ENCODE assay signal across 1 cellular context in the genomic region with DNA sequence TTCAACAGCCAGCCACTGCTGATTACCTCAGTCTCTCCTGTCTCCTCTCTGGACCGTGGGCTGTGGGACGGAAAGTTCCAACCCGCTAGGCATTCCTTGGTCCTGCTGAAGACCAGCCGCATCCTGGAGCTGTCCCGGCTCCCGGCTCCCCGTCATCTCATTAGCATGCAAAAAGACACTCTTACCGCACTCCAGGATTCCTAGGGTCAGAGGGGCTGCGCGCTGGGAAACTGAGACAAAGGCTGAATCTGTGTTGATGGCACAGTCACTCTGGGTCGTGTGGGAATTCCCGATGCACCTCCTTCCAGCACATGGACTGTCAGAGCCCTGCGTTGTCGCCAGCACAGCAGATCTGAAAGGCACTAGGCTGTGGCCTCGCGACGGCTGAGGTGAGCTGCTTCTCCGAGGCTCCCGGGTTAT.
TF ChIP-seq lines count a peak whose summit lies in the region.

No MANE protein-coding gene starts in this region.

TF ChIP-seq in GM23338, 12 proteins besides CTCF, POLR2A, EP300 and RAD21 (continued from another document):
- TF ChIP-seq REST (IDR thresholded peaks at IDR 0.05; ENCODE audit: unreplicated experiment) (no peak), ZNF114 (CRISPR knock-in tag; IDR thresholded peaks at IDR 0.05) (no peak), NANOG (IDR thresholded peaks at IDR 0.05; ENCODE audit: borderline replicate concordance) (no peak), EZH2phosphoT487 (IDR thresholded peaks at IDR 0.05; ENCODE audit: unreplicated experiment) (no peak), ZNF331 (CRISPR knock-in tag; IDR thresholded peaks at IDR 0.05; ENCODE audit: low read depth) (no peak), POLR2AphosphoS5 (IDR thresholded peaks at IDR 0.05; ENCODE audit: low read depth) (no peak)
